Comparison of ENCODE assay signal across 23 cellular contexts in the genomic region with DNA sequence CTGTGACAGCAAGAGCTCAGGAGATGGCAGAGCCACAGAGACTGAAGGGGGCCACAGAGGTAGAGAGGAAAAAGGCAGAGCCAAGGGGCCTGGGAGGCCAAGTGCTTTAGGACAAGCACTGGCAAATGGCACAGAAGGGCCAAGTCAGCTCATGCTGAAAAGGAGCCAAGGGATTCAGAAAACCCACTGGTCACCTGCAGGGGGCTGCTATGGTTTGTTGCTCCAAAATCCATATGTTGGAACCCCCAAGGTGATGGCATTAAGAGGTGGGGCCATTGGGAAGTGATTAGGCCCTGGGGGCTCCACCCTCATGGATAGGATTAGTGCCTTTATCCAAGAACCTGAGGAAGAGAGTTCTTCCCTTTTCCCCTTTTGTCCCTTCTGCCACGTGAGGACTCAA.
"Had no signal": no experiment of that assay in that cellular context is flagged by ENCODE, and none has a peak within 500 bp of the region (broad histone marks: within the 10 kb centered on the region; RNA-seq: fewer than 3 reads in every experiment).

No MANE protein-coding gene starts in this region.

- H3K4me2 ChIP-seq: smooth muscle cell had no signal

- H3K9me3 Mint-ChIP-seq: effector memory CD8-positive, alpha-beta T cell; memory B cell; mesothelial cell of epicardium; natural killer cell treated with Interleukin-12 subunit alpha and Interleukin-12 subunit beta and Interleukin-15 and Interleukin-18, amount 100 ng/mL, for 72 hours; stimulated activated effector memory CD8-positive, alpha-beta T cell treated with anti-CD3 and anti-CD28 coated beads, Interleukin-12 subunit alpha, Interleukin-12 subunit beta, amount 100 ng/mL, for 72 hours had no signal

- H3K4me1 ChIP-seq: prostate gland, right atrium auricular region, testis, upper lobe of right lung had no signal

- H3K27ac ChIP-seq: coronary artery, prostate gland, right atrium auricular region, stomach, testis, tibial nerve, upper lobe of right lung, uterus had no signal

- H3K4me3 ChIP-seq: coronary artery, lung, mucosa of descending colon, prostate gland, right atrium auricular region, smooth muscle cell, stomach, testis, tibial nerve, upper lobe of right lung, uterus had no signal

- DNase-seq: dermis blood vessel endothelial cell; effector memory CD8-positive, alpha-beta T cell; kidney; mucosa of descending colon; naive B cell; stimulated activated CD4-positive, alpha-beta T cell treated with anti-CD3 and anti-CD28 coated beads, Interleukin-2, amount 100 ng/mL, for 24 hours; stimulated activated CD4-positive, alpha-beta T cell treated with anti-CD3 and anti-CD28 coated beads, Interleukin-4, amount 100 ng/mL, for 24 hours; stimulated activated naive CD4-positive, alpha-beta T cell treated with Interleukin-2 at 50 U/mL for 16 hours; stomach; testis; upper lobe of right lung; uterus had no signal

- H3K36me3 Mint-ChIP-seq: natural killer cell treated with Interleukin-12 subunit alpha and Interleukin-12 subunit beta and Interleukin-15 and Interleukin-18, amount 100 ng/mL, for 72 hours; stimulated activated effector memory CD8-positive, alpha-beta T cell treated with anti-CD3 and anti-CD28 coated beads, Interleukin-12 subunit alpha, Interleukin-12 subunit beta, amount 100 ng/mL, for 72 hours had no signal

- H3K36me3 ChIP-seq: prostate gland, right atrium auricular region, stomach, upper lobe of right lung, uterus had no signal

- H3K4me3 Mint-ChIP-seq: effector memory CD8-positive, alpha-beta T cell; memory B cell; mesothelial cell of epicardium; natural killer cell treated with Interleukin-12 subunit alpha and Interleukin-12 subunit beta and Interleukin-15 and Interleukin-18, amount 100 ng/mL, for 72 hours; stimulated activated effector memory CD8-positive, alpha-beta T cell treated with anti-CD3 and anti-CD28 coated beads, Interleukin-12 subunit alpha, Interleukin-12 subunit beta, amount 100 ng/mL, for 72 hours had no signal

- ATAC-seq: effector memory CD8-positive, alpha-beta T cell; left lobe of liver; mucosa of descending colon; natural killer cell treated with Interleukin-12 subunit alpha and Interleukin-12 subunit beta and Interleukin-15 and Interleukin-18, amount 100 ng/mL, for 72 hours; stimulated activated effector memory CD8-positive, alpha-beta T cell treated with anti-CD3 and anti-CD28 coated beads, Interleukin-12 subunit alpha, Interleukin-12 subunit beta, amount 100 ng/mL, for 72 hours had no signal

- H3K27me3 Mint-ChIP-seq: effector memory CD8-positive, alpha-beta T cell; memory B cell; naive B cell; natural killer cell treated with Interleukin-12 subunit alpha and Interleukin-12 subunit beta and Interleukin-15 and Interleukin-18, amount 100 ng/mL, for 72 hours had no signal

- H3K27ac Mint-ChIP-seq: effector memory CD8-positive, alpha-beta T cell; memory B cell; mesothelial cell of epicardium; natural killer cell treated with Interleukin-12 subunit alpha and Interleukin-12 subunit beta and Interleukin-15 and Interleukin-18, amount 100 ng/mL, for 72 hours; stimulated activated effector memory CD8-positive, alpha-beta T cell treated with anti-CD3 and anti-CD28 coated beads, Interleukin-12 subunit alpha, Interleukin-12 subunit beta, amount 100 ng/mL, for 72 hours had no signal

- H3K9me3 ChIP-seq: mucosa of descending colon, prostate gland, right atrium auricular region, stomach, testis, tibial nerve, upper lobe of right lung, uterus had no signal

- H3K4me1 Mint-ChIP-seq: memory B cell; stimulated activated effector memory CD8-positive, alpha-beta T cell treated with anti-CD3 and anti-CD28 coated beads, Interleukin-12 subunit alpha, Interleukin-12 subunit beta, amount 100 ng/mL, for 72 hours had no signal

- H3K27me3 ChIP-seq: right atrium auricular region, stomach, testis, tibial nerve, upper lobe of right lung, uterus had no signal
